In the genomic region with DNA sequence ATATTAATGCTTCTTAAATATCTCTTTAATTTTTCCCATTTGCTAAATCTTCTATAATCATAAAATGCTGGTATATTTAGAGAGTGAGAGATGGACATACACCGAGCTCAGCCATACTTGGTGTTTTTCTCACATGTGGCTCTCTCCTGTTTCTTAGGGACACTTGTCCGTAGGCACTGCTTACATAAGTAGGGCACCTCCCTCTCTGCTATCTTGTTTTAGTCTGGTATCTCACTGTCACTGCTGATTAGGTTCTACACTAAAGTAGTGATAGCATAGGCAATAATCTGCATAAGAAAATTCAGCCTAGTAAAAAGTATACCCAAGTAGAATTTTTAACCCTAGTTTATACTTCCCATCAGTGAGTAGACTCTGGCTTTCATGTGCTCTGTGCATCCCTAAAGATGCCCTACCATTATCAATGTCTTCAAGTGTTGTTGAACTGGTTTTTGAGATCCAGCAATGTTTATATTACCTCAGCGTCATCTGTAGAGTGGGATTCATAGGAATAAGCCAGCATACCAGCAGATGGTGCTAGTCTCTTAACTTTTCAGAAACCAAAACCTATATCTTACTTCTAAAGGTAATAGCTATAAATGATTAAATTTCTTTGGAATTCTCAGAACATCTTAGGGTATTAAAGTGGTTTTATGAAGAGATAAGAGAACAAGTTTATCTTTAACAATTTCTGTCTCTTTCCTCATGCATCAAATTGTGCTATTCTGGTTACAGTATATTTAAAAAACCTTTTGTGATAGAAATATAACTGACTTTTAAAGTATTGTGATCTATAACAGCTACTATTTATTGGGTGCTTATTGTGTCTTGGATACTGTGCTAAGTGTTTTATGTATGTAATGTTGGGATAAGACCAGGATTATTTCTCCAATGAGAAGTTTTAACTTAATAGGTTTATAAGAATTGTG, we compare ENCODE assay signal across 8 cellular contexts. TPM values are rescaled to one million over a fixed set of nuclear protein-coding genes. Genes with fewer than 3 reads are reported as not detected.
DNase-seq lines count a peak whose midpoint lies in the region; ATAC-seq, FAIRE-seq and TF ChIP-seq lines count a peak whose summit lies in the region.

No MANE protein-coding gene starts in this region.

- H3K36me3 ChIP-seq in effector memory CD4-positive, alpha-beta T cell (ENCODE audit: control insufficient read depth, insufficient read depth, low read length): no peaks in the 10 kb centered on the region

- H3K27me3 ChIP-seq in effector memory CD4-positive, alpha-beta T cell (replicated peaks; ENCODE audit: control insufficient read depth, insufficient read depth, low read length, poor library complexity, severe bottlenecking): no peaks in the 10 kb centered on the region

- no peak for ATAC-seq in omental fat pad (ENCODE audit: low FRiP score)

- DNase-seq in Ammon's horn (ENCODE audit: low spot score): peak; percentile 55
- no peak for DNase-seq in GM18507 (ENCODE audit: extremely low spot score, insufficient read length, low read depth)
- DNase-seq in NCI-H2029 treated with DMSO at 0.1 percent for 48 hours (lab: John Stamatoyannopoulos, UW): peak; percentile 54
- DNase-seq in kidney tubule cell (ENCODE audit: low spot score): peak; percentile 52
- no peak for DNase-seq in omental fat pad (ENCODE audit: low spot score)
- no peak for DNase-seq in effector memory CD4-positive, alpha-beta T cell
- DNase-seq in stimulated activated CD4-positive, alpha-beta T cell treated with anti-CD3 and anti-CD28 coated beads, Interleukin-4, amount 100 ng/mL, for 4 hours: no peak

- peaks cover 3 to 15% (median 6%) of the 10 kb centered on the region in 5 experiments for H3K9me3 Mint-ChIP-seq in brain

- H3K4me1 ChIP-seq in effector memory CD4-positive, alpha-beta T cell (ENCODE audit: control insufficient read depth, insufficient read depth, low read length, poor library complexity, severe bottlenecking): no peaks in the 10 kb centered on the region

- no peak overlapping the region for H3K4me3 ChIP-seq in effector memory CD4-positive, alpha-beta T cell (ENCODE audit: insufficient read depth, low read depth, low read length, poor library complexity, severe bottlenecking)

- no peaks in the 10 kb centered on the region for H3K27me3 Mint-ChIP-seq in brain

- TF ChIP-seq CTCF in brain (conservative IDR thresholded peaks at IDR 0.05) (peak; percentile 58 to 68), omental fat pad (IDR thresholded peaks at IDR 0.05) (no peak)

- H3K27ac Mint-ChIP-seq in brain: peak overlapping the region in 2 of 5 experiments; percentile 25 to 30

- no peak overlapping the region for H3K27ac ChIP-seq in effector memory CD4-positive, alpha-beta T cell (ENCODE audit: insufficient read depth, low read length, poor library complexity, severe bottlenecking)

- H3K9me3 ChIP-seq in effector memory CD4-positive, alpha-beta T cell (ENCODE audit: control insufficient read depth, low read length): no peaks in the 10 kb centered on the region

- H3K36me3 Mint-ChIP-seq in brain: peaks cover 34% of the 10 kb centered on the region

- peaks cover 52% of the 10 kb centered on the region for H3K4me1 Mint-ChIP-seq in brain

- FAIRE-seq in GM18507 (lab: Jason Lieb, UNC): peak; percentile 83

- H3K4me3 Mint-ChIP-seq in brain: no peak overlapping the region

RNA-seq across cellular contexts. Expression of a gene that starts 32.9 kb away (rescaled TPM):
- polyA plus RNA-seq in brain (ENCODE audit: insufficient read depth, low read depth, low replicate concordance): 8.6 TPM
- 10 to 100 TPM; 18.5 to 40.7 (median 27.3) TPM for total RNA-seq in omental fat pad

Comparison
In these comparisons a context has a peak if more than half of its experiments do, and no peak if none do; other contexts are left out.
1. DNase-seq: peak in Ammon's horn (single experiment), NCI-H2029 treated with DMSO at 0.1 percent for 48 hours (single experiment) and kidney tubule cell (single experiment); none in GM18507 (single experiment), omental fat pad (single experiment), effector memory CD4-positive, alpha-beta T cell (0 of 3) and stimulated activated CD4-positive, alpha-beta T cell treated with anti-CD3 and anti-CD28 coated beads, Interleukin-4, amount 100 ng/mL, for 4 hours (0 of 2).
2. CTCF ChIP-seq: peak in brain (2 of 2); none in omental fat pad (0 of 3).